In the genomic region with DNA sequence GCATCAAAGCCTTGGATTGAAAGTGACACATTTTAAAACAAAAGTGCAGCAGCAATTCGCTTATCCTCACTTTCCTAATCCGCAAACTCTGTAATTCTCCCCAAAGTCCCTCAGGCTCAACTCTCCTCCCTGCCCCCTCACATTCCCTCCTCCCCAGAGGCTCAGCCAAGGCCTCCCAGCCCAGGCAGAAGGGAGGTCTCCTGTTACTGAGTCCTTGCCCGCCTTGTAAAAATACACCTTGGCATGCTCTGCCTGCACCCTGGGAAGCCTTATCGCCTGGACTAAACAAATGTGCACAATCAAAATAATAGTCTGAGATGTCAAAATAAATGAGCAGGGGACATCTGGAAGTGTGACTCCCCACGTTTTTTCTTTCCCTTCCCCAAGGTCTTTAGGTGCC, we compare ENCODE assay signal across 21 cellular contexts.
A peak's percentile ranks its signal among the peaks of the same experiment; 100 is the strongest.
DNase-seq lines count a peak whose midpoint lies in the region; TF ChIP-seq lines count a peak whose summit lies in the region.
"Had no signal": no experiment of that assay in that cellular context is flagged by ENCODE, and none has a peak within 500 bp of the region (broad histone marks: within the 10 kb centered on the region; RNA-seq: fewer than 3 reads in every experiment).

No MANE protein-coding gene starts in this region.

- H3K9me3 Mint-ChIP-seq in osteocyte (ENCODE audit: unreplicated experiment): no peaks in the 10 kb centered on the region
- H3K9me3 Mint-ChIP-seq: activated CD4-positive, alpha-beta T cell treated with anti-CD3 and anti-CD28 coated beads, Interleukin-2, amount 10 ng/mL, durations not matched to agents 7 days and 5 days; activated T-cell treated with anti-CD3 and anti-CD28 coated beads, Interleukin-2, amount 50 U/mL, for 4 hours; CD4-positive, alpha-beta memory T cell had no signal

- H3K27me3 ChIP-seq in brain microvascular endothelial cell (replicated peaks): no peaks in the 10 kb centered on the region

- H3K36me3 ChIP-seq in brain microvascular endothelial cell (replicated peaks): peaks cover 3% of the 10 kb centered on the region
- H3K36me3 ChIP-seq: neutrophil had no signal

- TF ChIP-seq CTCF in osteocyte (IDR thresholded peaks at IDR 0.05): no peak
- no peak for TF ChIP-seq CTCF in brain microvascular endothelial cell (IDR thresholded peaks at IDR 0.05; ENCODE audit: low read depth, low read length, missing control alignments)

- DNase-seq in NCI-H2171 treated with DMSO at 0.1 percent for 48 hours (lab: John Stamatoyannopoulos, UW) (peak; percentile 75), NCI-H2171 (lab: John Stamatoyannopoulos, UW) (no peak), cerebellar cortex (ENCODE audit: low spot score) (peak; percentile 58), osteocyte (ENCODE audit: extremely low spot score, unreplicated experiment) (no peak), brain microvascular endothelial cell (no peak), dedifferentiated amniotic fluid mesenchymal stem cell (ENCODE audit: extremely low spot score) (no peak), KG1 (lab: John Stamatoyannopoulos, UW) (no peak)
- no peak for DNase-seq in NK-92 treated with Interleukin-12 subunit alpha and Interleukin-12 subunit beta, amount 100 ng/mL, for 24 hours (lab: John Stamatoyannopoulos, UW)
- DNase-seq: activated CD4-positive, alpha-beta T cell treated with anti-CD3 and anti-CD28 coated beads, Interleukin-2, amount 10 ng/mL, durations not matched to agents 7 days and 5 days; activated gamma-delta T cell treated with Interleukin-2 at 50 U/mL for 16 hours; activated T-cell treated with anti-CD3 and anti-CD28 coated beads, Interleukin-2, amount 50 U/mL, for 4 hours; CD4-positive, alpha-beta memory T cell; effector CD4-positive, alpha-beta T cell; NCI-H1092 treated with DMSO at 0.1 percent for 48 hours; NCI-H2029; SIG-M5; stimulated activated naive CD4-positive, alpha-beta T cell treated with Interleukin-2 at 50 U/mL for 16 hours; SW 1271; T1000 had no signal

- peaks cover 68% of the 10 kb centered on the region for H3K4me1 Mint-ChIP-seq in osteocyte (ENCODE audit: unreplicated experiment)

- in situ Hi-C loops in brain microvascular endothelial cell (cut with HindIII; ENCODE audit: low pct_ligation_motif_present, low sequenced_read_pairs): no loop called here

- no peaks in the 10 kb centered on the region for H3K27me3 Mint-ChIP-seq in osteocyte (ENCODE audit: unreplicated experiment)

- H3K27ac Mint-ChIP-seq in osteocyte (ENCODE audit: unreplicated experiment): peak overlapping the region; percentile 76
- H3K27ac Mint-ChIP-seq: activated CD4-positive, alpha-beta T cell treated with anti-CD3 and anti-CD28 coated beads, Interleukin-2, amount 10 ng/mL, durations not matched to agents 7 days and 5 days; CD4-positive, alpha-beta memory T cell had no signal

- no peak overlapping the region for H3K27ac ChIP-seq in brain microvascular endothelial cell
- H3K27ac ChIP-seq: A549, neutrophil had no signal

- no peaks in the 10 kb centered on the region for H3K36me3 Mint-ChIP-seq in osteocyte (ENCODE audit: unreplicated experiment)
- H3K36me3 Mint-ChIP-seq: CD4-positive, alpha-beta memory T cell had no signal

- no peak overlapping the region for H3K4me3 ChIP-seq in brain microvascular endothelial cell (ENCODE audit: low read depth, low read length)
- H3K4me3 ChIP-seq: A549 had no signal

- peak overlapping the region; percentile 29 for H3K4me3 Mint-ChIP-seq in osteocyte (ENCODE audit: unreplicated experiment)
- H3K4me3 Mint-ChIP-seq: activated CD4-positive, alpha-beta T cell treated with anti-CD3 and anti-CD28 coated beads, Interleukin-2, amount 10 ng/mL, durations not matched to agents 7 days and 5 days; activated T-cell treated with anti-CD3 and anti-CD28 coated beads, Interleukin-2, amount 50 U/mL, for 4 hours; CD4-positive, alpha-beta memory T cell had no signal

Comparison
In these comparisons a context has a peak if more than half of its experiments do, and no peak if none do; other contexts are left out.
1. DNase-seq: peak in NCI-H2171 treated with DMSO at 0.1 percent for 48 hours (single experiment) and cerebellar cortex (single experiment); none in NCI-H2171 (single experiment), osteocyte (single experiment), brain microvascular endothelial cell (single experiment), dedifferentiated amniotic fluid mesenchymal stem cell (single experiment), NK-92 treated with Interleukin-12 subunit alpha and Interleukin-12 subunit beta, amount 100 ng/mL, for 24 hours (single experiment) and KG1 (single experiment).